ENCODE assay signal across 14 cellular contexts in genomic region chr1:89581859-89582258, GRCh38.
"Had no signal": no experiment of that assay in that cellular context is flagged by ENCODE, and none has a peak within 500 bp of the region (broad histone marks: within the 10 kb centered on the region; RNA-seq: fewer than 3 reads in every experiment).

No MANE protein-coding gene starts in this region.

- ATAC-seq: natural killer cell; right cardiac atrium; stimulated activated memory B cell treated with anti-CD40 and anti-IgM and Interleukin-4, amounts not matched to agents 10 μg/mL and 1 μg/mL and 100 μg/mL, for 72 hours; upper lobe of right lung had no signal

- H3K4me1 ChIP-seq: ascending aorta, esophagus muscularis mucosa, suprapubic skin, upper lobe of right lung had no signal

- H3K27ac Mint-ChIP-seq: natural killer cell; progenitor cell of endocrine pancreas; stimulated activated memory B cell treated with anti-CD40 and anti-IgM and Interleukin-4, amounts not matched to agents 10 μg/mL and 1 μg/mL and 100 μg/mL, for 72 hours had no signal

- H3K4me3 ChIP-seq: ascending aorta, dorsolateral prefrontal cortex, esophagus muscularis mucosa, suprapubic skin, upper lobe of right lung had no signal

- H3K9me3 ChIP-seq: ascending aorta, esophagus muscularis mucosa, SK-N-SH, suprapubic skin, upper lobe of right lung had no signal

- H3K4me3 Mint-ChIP-seq: natural killer cell; stimulated activated memory B cell treated with anti-CD40 and anti-IgM and Interleukin-4, amounts not matched to agents 10 μg/mL and 1 μg/mL and 100 μg/mL, for 72 hours had no signal

- H3K9me3 Mint-ChIP-seq: natural killer cell; stimulated activated memory B cell treated with anti-CD40 and anti-IgM and Interleukin-4, amounts not matched to agents 10 μg/mL and 1 μg/mL and 100 μg/mL, for 72 hours had no signal

- DNase-seq: activated CD4-positive, CD25-positive, alpha-beta regulatory T cell; activated naive CD4-positive, alpha-beta T cell treated with Interleukin-2 at 50 U/mL for 16 hours; dorsolateral prefrontal cortex; natural killer cell; occipital lobe; right cardiac atrium; Right ventricle myocardium superior; SK-N-SH; upper lobe of right lung had no signal

- H3K27me3 Mint-ChIP-seq: progenitor cell of endocrine pancreas; stimulated activated memory B cell treated with anti-CD40 and anti-IgM and Interleukin-4, amounts not matched to agents 10 μg/mL and 1 μg/mL and 100 μg/mL, for 72 hours had no signal

- H3K4me1 Mint-ChIP-seq: natural killer cell had no signal

- H3K36me3 Mint-ChIP-seq: natural killer cell had no signal

- H3K27ac ChIP-seq: ascending aorta, esophagus muscularis mucosa, suprapubic skin, upper lobe of right lung had no signal

- H3K27me3 ChIP-seq: ascending aorta, dorsolateral prefrontal cortex, esophagus muscularis mucosa, suprapubic skin, upper lobe of right lung had no signal
